ENCODE assay signal across 25 cellular contexts in genomic region chr2:177716484-177716883, GRCh38.
"Had no signal": no experiment of that assay in that cellular context is flagged by ENCODE, and none has a peak within 500 bp of the region (broad histone marks: within the 10 kb centered on the region; RNA-seq: fewer than 3 reads in every experiment).

No MANE protein-coding gene starts in this region.

- H3K4me3 Mint-ChIP-seq: effector memory CD8-positive, alpha-beta T cell; endodermal cell; naive thymus-derived CD4-positive, alpha-beta T cell had no signal

- H3K27ac Mint-ChIP-seq: effector memory CD8-positive, alpha-beta T cell; endodermal cell; naive thymus-derived CD4-positive, alpha-beta T cell had no signal

- H3K4me1 Mint-ChIP-seq: endodermal cell; naive thymus-derived CD4-positive, alpha-beta T cell had no signal

- DNase-seq: dermis blood vessel endothelial cell; dorsolateral prefrontal cortex; effector CD8-positive, alpha-beta T cell; effector memory CD8-positive, alpha-beta T cell; endodermal cell; erythroblast; esophagus squamous epithelium; foreskin fibroblast; foreskin melanocyte; gastrocnemius medialis; glutamatergic neuron; head of caudate nucleus; heart right ventricle; hippocampal formation; left cardiac atrium; left lung; left ventricle myocardium superior; lower lobe of right lung; mesenchymal stem cell; naive thymus-derived CD4-positive, alpha-beta T cell had no signal

- H3K36me3 Mint-ChIP-seq: naive thymus-derived CD4-positive, alpha-beta T cell had no signal

- H3K9me3 Mint-ChIP-seq: effector memory CD8-positive, alpha-beta T cell; endodermal cell; naive thymus-derived CD4-positive, alpha-beta T cell had no signal

- FAIRE-seq: colon, endometrium, islet of Langerhans, keratinocyte had no signal

- ATAC-seq: effector memory CD8-positive, alpha-beta T cell; esophagus mucosa; gastrocnemius medialis; heart right ventricle; left cardiac atrium; left lung; left ventricle myocardium superior; lower lobe of right lung; naive thymus-derived CD4-positive, alpha-beta T cell had no signal
